In the genomic region with DNA sequence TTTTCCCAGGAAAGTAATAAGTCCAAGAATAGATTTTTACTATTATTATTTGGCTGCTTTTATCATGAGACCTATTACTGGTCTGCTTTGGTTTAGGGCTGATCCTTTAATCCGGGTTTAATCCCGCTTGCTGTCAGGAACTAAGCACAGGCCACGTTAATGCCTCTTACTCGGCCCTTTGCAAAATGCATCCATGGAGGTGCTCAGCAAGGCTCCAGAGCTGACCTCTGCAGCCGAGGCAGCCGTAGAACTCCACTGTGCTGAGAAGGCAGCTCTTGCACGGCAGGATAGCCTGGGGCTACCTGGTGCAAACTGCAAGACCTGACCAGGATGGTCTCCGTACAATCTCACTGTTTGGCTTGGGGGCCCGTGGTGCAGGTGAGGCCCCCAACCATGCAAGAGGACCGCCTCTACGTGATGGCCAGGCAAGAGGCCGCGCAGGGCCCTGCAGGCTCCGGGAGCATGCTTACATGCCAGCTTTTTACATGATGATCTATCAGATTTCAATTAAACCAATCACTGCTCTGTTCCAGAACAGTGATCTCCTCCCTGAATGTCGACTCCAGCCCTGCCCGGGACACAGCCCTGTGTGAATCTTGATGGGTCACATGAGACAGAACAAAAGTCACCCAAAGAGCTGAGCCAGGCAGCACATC, we compare ENCODE assay signal across 18 cellular contexts. TPM values are rescaled to one million over a fixed set of nuclear protein-coding genes. Genes with fewer than 3 reads are reported as not detected.
DNase-seq lines count a peak whose midpoint lies in the region; TF ChIP-seq lines count a peak whose summit lies in the region.
"Had no signal": no experiment of that assay in that cellular context is flagged by ENCODE, and none has a peak within 500 bp of the region (broad histone marks: within the 10 kb centered on the region; RNA-seq: fewer than 3 reads in every experiment).

No MANE protein-coding gene starts in this region.

- H3K27ac ChIP-seq in C4-2B (0 out of 2 replicates have a peak overlapping the region, but pooled peaks have one; percentile 42), PC-9 (no peak overlapping the region)
- H3K27ac ChIP-seq: GM23248, HL-60 had no signal

- peaks cover 4% of the 10 kb centered on the region for H3K36me3 Mint-ChIP-seq in glutamatergic neuron (ENCODE audit: unreplicated experiment)

- no peaks in the 10 kb centered on the region for H3K79me2 ChIP-seq in PC-9 (ENCODE audit: low read depth)

- no peaks in the 10 kb centered on the region for H3K4me1 Mint-ChIP-seq in glutamatergic neuron (ENCODE audit: low read depth, unreplicated experiment)

- peaks cover 2% of the 10 kb centered on the region for H3K27me3 Mint-ChIP-seq in glutamatergic neuron (ENCODE audit: unreplicated experiment)

- POLR2A ChIA-PET in PC-9 (lab: Charles Lee; ENCODE audit: unreplicated experiment) = no interaction called here

- intact Hi-C loops in posterior vena cava (cut with DNase I) (no loop called here), PC-9 (cut with micrococcal nuclease; ENCODE audit: unreplicated experiment) (no loop called here)

- no peaks in the 10 kb centered on the region for H3K9me2 ChIP-seq in PC-9 (ENCODE audit: insufficient read depth)

- H3F3A ChIP-seq in PC-9 (ENCODE audit: insufficient read depth, low read depth) = 0 out of 2 replicates have a peak, but pooled peaks cover 9% of the 10 kb centered on the region

- H3K36me3 ChIP-seq in PC-9 (ENCODE audit: low read depth) = no peaks in the 10 kb centered on the region

- H2AFZ ChIP-seq in PC-9 = no peak overlapping the region
- H2AFZ ChIP-seq: GM23248 had no signal

- H3K4me2 ChIP-seq in PC-9 = no peak overlapping the region

- H3K4me3 ChIP-seq in PC-9 = no peak overlapping the region
- H3K4me3 ChIP-seq: GM23248 had no signal

- CTCF ChIA-PET in PC-9 (lab: Charles Lee) = interaction anchor here (0.7 kb wide), 1 partner anchor 41 kb away, joined by 4 read pairs; no protein-coding TSS in a partner anchor

- H3K9me3 Mint-ChIP-seq in glutamatergic neuron (ENCODE audit: unreplicated experiment) = peaks cover 2% of the 10 kb centered on the region

- no peaks in the 10 kb centered on the region for H4K20me1 ChIP-seq in PC-9 (ENCODE audit: insufficient read depth)

- H3K27ac Mint-ChIP-seq in glutamatergic neuron (ENCODE audit: unreplicated experiment) = no peak overlapping the region

- H3K4me1 ChIP-seq in PC-9 (replicated peaks; ENCODE audit: insufficient read depth) = peaks cover 6% of the 10 kb centered on the region

- DNase-seq in MV-4-11 (lab: John Stamatoyannopoulos, UW) (peak; percentile 34), glutamatergic neuron (peak; percentile 13), posterior vena cava (ENCODE audit: low spot score) (peak; percentile 46), PC-9 (no peak), NCI-H146 (lab: John Stamatoyannopoulos, UW) (no peak)
- no peak for DNase-seq in activated T-cell treated with anti-CD3 and anti-CD28 coated beads, Interleukin-2, amount 50 U/mL, for 48 hours
- DNase-seq in NK-92 treated with Interleukin-12 subunit alpha and Interleukin-12 subunit beta, amount 100 ng/mL, for 24 hours (lab: John Stamatoyannopoulos, UW) = no peak
- DNase-seq: DMS79, GDM1, GM23248, KBM-7, NCI-H1105, NCI-H187, NCI-H446, SHP77 treated with DMSO at 0.1 percent for 48 hours had no signal

- H3K9me3 ChIP-seq in PC-9 (ENCODE audit: insufficient read depth, low read depth) = no peaks in the 10 kb centered on the region

- no peak for TF ChIP-seq CTCF in C4-2B (conservative IDR thresholded peaks at IDR 0.05)
- TF ChIP-seq CTCF in glutamatergic neuron (IDR thresholded peaks at IDR 0.05; ENCODE audit: partially characterized antibody, unreplicated experiment) = no peak
- TF ChIP-seq CTCF in PC-9 (conservative IDR thresholded peaks at IDR 0.05) = no peak

- no TSS peak for BruUV-seq in PC-9 (replicated peaks; lab: Mats Ljungman, UMichigan)

- no peaks in the 10 kb centered on the region for H3K27me3 ChIP-seq in PC-9 (ENCODE audit: insufficient read depth, low read depth)

- H3K4me3 Mint-ChIP-seq in glutamatergic neuron (ENCODE audit: unreplicated experiment) = no peak overlapping the region

RNA-seq across cellular contexts. Expression of gene CALML3, which starts 10.4 kb away (rescaled TPM):
- total RNA-seq in glutamatergic neuron (ENCODE audit: unreplicated experiment) (not detected), posterior vena cava (not detected), PC-9 (2021) (not detected in 2 replicates)
- total RNA-seq: GM23248, M059J had no signal

RNA-seq across cellular contexts. Expression of gene CALML5, which starts 15.0 kb away (rescaled TPM):
- total RNA-seq in glutamatergic neuron (ENCODE audit: unreplicated experiment) (not detected), posterior vena cava (not detected), PC-9 (2021) (3.0 and 6.3 TPM in 2 replicates)
- total RNA-seq: GM23248, M059J had no signal

Comparison
In these comparisons a context has a peak if more than half of its experiments do, and no peak if none do; other contexts are left out.
1. DNase-seq: peak in MV-4-11 (single experiment), glutamatergic neuron (single experiment) and posterior vena cava (single experiment); none in PC-9 (0 of 2), NCI-H146 (single experiment), activated T-cell treated with anti-CD3 and anti-CD28 coated beads, Interleukin-2, amount 50 U/mL, for 48 hours (0 of 2) and NK-92 treated with Interleukin-12 subunit alpha and Interleukin-12 subunit beta, amount 100 ng/mL, for 24 hours (single experiment).